In genomic region chr6:2715737-2716136, GRCh38 we compare ENCODE assay signal across 1 cellular context.
TF ChIP-seq lines count a peak whose summit lies in the region.

No MANE protein-coding gene starts in this region.

TF ChIP-seq in HepG2, 621 proteins besides CTCF, POLR2A, EP300 and RAD21 (continued from another document):
- TF ChIP-seq ARID5B (CRISPR knock-in tag; IDR thresholded peaks at IDR 0.05): 0 out of 2 replicates have a peak, but pooled peaks have one; percentile 25
- no peak for TF ChIP-seq NCOA1 (CRISPR knock-in tag; IDR thresholded peaks at IDR 0.05)
- no peak for TF ChIP-seq ZFYVE20 (CRISPR knock-in tag; IDR thresholded peaks at IDR 0.05; ENCODE audit: borderline replicate concordance, low read depth)
